In the genomic region with DNA sequence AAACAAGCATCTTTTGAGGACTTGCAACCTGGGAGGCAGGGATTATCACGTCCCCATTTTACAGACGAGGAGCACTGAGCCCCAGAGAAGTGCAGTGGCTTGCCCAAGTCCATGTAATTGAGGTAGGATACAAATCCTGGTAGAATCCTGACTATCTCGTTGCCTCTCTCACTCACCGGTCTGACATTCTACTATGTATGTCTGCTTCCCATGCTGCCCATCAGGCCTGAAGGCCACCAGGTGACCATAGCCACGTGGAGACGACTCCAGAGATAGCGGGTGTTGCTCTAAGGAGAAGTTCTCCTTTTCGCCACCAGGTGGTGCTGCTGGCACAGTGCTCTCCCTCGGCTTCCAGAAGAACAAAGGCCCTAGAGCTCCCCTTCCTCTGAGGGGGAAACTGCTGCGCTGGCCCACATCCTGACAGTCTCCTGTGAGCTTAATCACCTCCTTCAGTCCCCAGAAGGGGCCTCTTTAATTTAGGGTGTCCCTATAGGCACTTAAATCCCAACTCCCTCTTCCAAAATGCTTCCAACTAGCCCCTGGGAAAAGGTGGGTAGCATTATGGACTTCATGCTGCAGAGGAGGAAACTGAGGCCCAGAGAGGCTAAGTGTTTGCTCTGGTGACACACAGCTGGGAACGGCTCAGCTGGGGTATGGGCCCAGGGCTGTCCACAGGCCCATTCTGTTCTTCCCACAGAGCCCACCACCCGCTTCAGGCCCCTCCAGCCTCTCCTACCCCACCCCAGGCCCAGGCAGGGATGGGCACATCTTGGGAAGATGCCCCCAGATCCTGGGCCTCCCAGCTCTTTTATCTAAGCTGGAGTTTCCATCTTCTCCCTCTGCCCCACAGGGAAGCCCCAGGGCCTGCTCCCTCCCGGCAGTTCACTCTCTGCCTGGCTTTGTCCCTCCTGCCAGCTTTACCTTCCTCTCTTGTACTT, we compare ENCODE assay signal across 9 cellular contexts. TPM values are rescaled to one million over a fixed set of nuclear protein-coding genes. Genes with fewer than 3 reads are reported as not detected.
A peak's percentile ranks its signal among the peaks of the same experiment; 100 is the strongest.
DNase-seq lines count a peak whose midpoint lies in the region; ATAC-seq and TF ChIP-seq lines count a peak whose summit lies in the region.
"Had no signal": no experiment of that assay in that cellular context is flagged by ENCODE, and none has a peak within 500 bp of the region (broad histone marks: within the 10 kb centered on the region; RNA-seq: fewer than 3 reads in every experiment).

No MANE protein-coding gene starts in this region.

- H3K4me1 Mint-ChIP-seq in CD8-positive, alpha-beta memory T cell = peaks cover 35 to 39% (median 36%) of the 10 kb centered on the region in 3 donors

- CTCF ChIA-PET in CD8-positive, alpha-beta memory T cell (lab: Charles Lee) = interaction anchor here (0.6 to 16.1 kb wide), 40 partner anchors 10 to 254 kb away, joined by 3 to 291 read pairs (median 5); partner anchors contain the start of genes GRK6, LMAN2, PDLIM7 and PFN3

- H3K4me1 ChIP-seq in CD8-positive, alpha-beta memory T cell (ENCODE audit: insufficient read depth, low read length) = peaks cover 39% of the 10 kb centered on the region

- H3K27me3 Mint-ChIP-seq in CD8-positive, alpha-beta memory T cell = no peaks in the 10 kb centered on the region

- H3K27ac Mint-ChIP-seq in CD8-positive, alpha-beta memory T cell = peak overlapping the region; percentile 75 to 99 (median 93)

- H3K36me3 ChIP-seq in CD8-positive, alpha-beta memory T cell (ENCODE audit: insufficient read depth, low read length) = no peaks in the 10 kb centered on the region

- POLR2A ChIA-PET in CD8-positive, alpha-beta memory T cell (lab: Charles Lee) = interaction anchor here (0.6 to 3.3 kb wide), 12 partner anchors 11 to 111 kb away, joined by 3 to 48 read pairs (median 5); partner anchors contain the start of genes GRK6, LMAN2, PDLIM7 and PRELID1

- TF ChIP-seq CTCF in fibroblast of the aortic adventitia (IDR thresholded peaks at IDR 0.05; ENCODE audit: insufficient read depth, low read length) = peak; percentile 95

- peak; percentile 61 for ATAC-seq in GM21447 (IDR thresholded peaks at IDR 0.05; ENCODE audit: unreplicated experiment)

- H3K4me3 Mint-ChIP-seq in CD8-positive, alpha-beta memory T cell = peak overlapping the region; percentile 41 to 90 (median 65)

- no peaks in the 10 kb centered on the region for H3K9me3 ChIP-seq in CD8-positive, alpha-beta memory T cell (ENCODE audit: low read length)

- H3K36me3 Mint-ChIP-seq in CD8-positive, alpha-beta memory T cell = no peaks in the 10 kb centered on the region

- H3K27me3 ChIP-seq in CD8-positive, alpha-beta memory T cell (ENCODE audit: insufficient read depth, low read length, poor library complexity, severe bottlenecking) = no peaks in the 10 kb centered on the region

- no peaks in the 10 kb centered on the region for H3K9me3 Mint-ChIP-seq in CD8-positive, alpha-beta memory T cell

- peak overlapping the region; percentile 49 for H3K27ac ChIP-seq in CD8-positive, alpha-beta memory T cell (ENCODE audit: low read depth, low read length)

- DNase-seq in CD8-positive, alpha-beta memory T cell = peak; percentile 76 to 90 (median 83)
- DNase-seq in LHCN-M2 (ENCODE audit: low read depth) = peak; percentile 76
- peak; percentile 70 for DNase-seq in RPMI7951 (ENCODE audit: low read depth)
- DNase-seq in activated T-helper 1 cell treated with Interleukin-2 at 50 U/mL for 16 hours (ENCODE audit: low read depth) = peak; percentile 77
- peak; percentile 85 for DNase-seq in fibroblast of the aortic adventitia (ENCODE audit: low read depth)
- DNase-seq in nucleus accumbens (lab: John Stamatoyannopoulos, UW) = peak in 51 of 56 donors; percentile 16 to 89 (median 61)
- peak; percentile 92 for DNase-seq in superior temporal gyrus (ENCODE audit: extremely low spot score)

- no peak overlapping the region for H3K4me3 ChIP-seq in CD8-positive, alpha-beta memory T cell (ENCODE audit: low read length)
- H3K4me3 ChIP-seq in fibroblast of the aortic adventitia (ENCODE audit: low read depth, low read length) = no peak overlapping the region

RNA-seq across cellular contexts. Expression of gene SLC34A1, which starts 6.4 kb away (rescaled TPM):
- under 1 TPM in 1 of 2 experiments, not detected in 1; 0.09 TPM for total RNA-seq in CD8-positive, alpha-beta memory T cell
- 0.17 TPM for polyA plus RNA-seq in CD8-positive, alpha-beta memory T cell
- not detected in 2 replicates for total RNA-seq in LHCN-M2 (2014; rRNA removed)
- not detected for polyA plus RNA-seq in LHCN-M2 (2012)
- total RNA-seq in RPMI7951 (2014; rRNA removed; shearing (Covaris generic)) = not detected in 2 replicates
- total RNA-seq in fibroblast of the aortic adventitia (ENCODE audit: low replicate concordance) = not detected in 2 replicates
- polyA plus RNA-seq: adipose tissue had no signal

RNA-seq across cellular contexts. Expression of gene PFN3, which starts 9.8 kb away (rescaled TPM):
- not detected for total RNA-seq in CD8-positive, alpha-beta memory T cell
- polyA plus RNA-seq in CD8-positive, alpha-beta memory T cell = not detected
- total RNA-seq in LHCN-M2 (2014; rRNA removed) (not detected in 2 replicates), fibroblast of the aortic adventitia (ENCODE audit: low replicate concordance) (not detected in 2 replicates)
- polyA plus RNA-seq in LHCN-M2 (2012) = not detected
- total RNA-seq in RPMI7951 (2014; rRNA removed; shearing (Covaris generic)) = not detected in 2 replicates
- polyA plus RNA-seq: adipose tissue had no signal

RNA-seq across cellular contexts. Expression of gene F12, which starts 18.7 kb away (rescaled TPM):
- 10 to 100 TPM in 1 of 2 experiments, 1 to 10 TPM in 1; 9.2 to 10.3 TPM for total RNA-seq in CD8-positive, alpha-beta memory T cell
- 1.9 TPM for polyA plus RNA-seq in CD8-positive, alpha-beta memory T cell
- total RNA-seq in LHCN-M2 (2014; rRNA removed) = 3.1 and 3.6 TPM in 2 replicates
- polyA plus RNA-seq in LHCN-M2 (2012) = 1.6 TPM
- total RNA-seq in RPMI7951 (2014; rRNA removed; shearing (Covaris generic)) = 0.12 and 0.59 TPM in 2 replicates
- 0.27 and 1.4 TPM in 2 replicates for total RNA-seq in fibroblast of the aortic adventitia (ENCODE audit: low replicate concordance)

RNA-seq across cellular contexts. Expression of gene RGS14, which starts 32.9 kb away (rescaled TPM):
- 10 to 100 TPM; 60.5 to 61.9 TPM for total RNA-seq in CD8-positive, alpha-beta memory T cell
- 83.5 TPM for polyA plus RNA-seq in CD8-positive, alpha-beta memory T cell
- total RNA-seq in LHCN-M2 (2014; rRNA removed) (0.23 and 0.51 TPM in 2 replicates), fibroblast of the aortic adventitia (ENCODE audit: low replicate concordance) (3.1 and 28.9 TPM in 2 replicates)
- polyA plus RNA-seq in LHCN-M2 (2012) = 0.43 TPM
- total RNA-seq in RPMI7951 (2014; rRNA removed; shearing (Covaris generic)) = 4.6 and 10.2 TPM in 2 replicates

RNA-seq across cellular contexts. Expression of gene GRK6, which starts 35.8 kb away (rescaled TPM):
- 100 to 1,000 TPM; 180 to 185 TPM for total RNA-seq in CD8-positive, alpha-beta memory T cell
- 201 TPM for polyA plus RNA-seq in CD8-positive, alpha-beta memory T cell
- total RNA-seq in LHCN-M2 (2014; rRNA removed) (23.8 TPM in 2 replicates), fibroblast of the aortic adventitia (ENCODE audit: low replicate concordance) (9.3 and 15.7 TPM in 2 replicates)
- polyA plus RNA-seq in LHCN-M2 (2012) = 22.7 TPM
- 26.9 and 27.4 TPM in 2 replicates for total RNA-seq in RPMI7951 (2014; rRNA removed; shearing (Covaris generic))
